In the genomic region with DNA sequence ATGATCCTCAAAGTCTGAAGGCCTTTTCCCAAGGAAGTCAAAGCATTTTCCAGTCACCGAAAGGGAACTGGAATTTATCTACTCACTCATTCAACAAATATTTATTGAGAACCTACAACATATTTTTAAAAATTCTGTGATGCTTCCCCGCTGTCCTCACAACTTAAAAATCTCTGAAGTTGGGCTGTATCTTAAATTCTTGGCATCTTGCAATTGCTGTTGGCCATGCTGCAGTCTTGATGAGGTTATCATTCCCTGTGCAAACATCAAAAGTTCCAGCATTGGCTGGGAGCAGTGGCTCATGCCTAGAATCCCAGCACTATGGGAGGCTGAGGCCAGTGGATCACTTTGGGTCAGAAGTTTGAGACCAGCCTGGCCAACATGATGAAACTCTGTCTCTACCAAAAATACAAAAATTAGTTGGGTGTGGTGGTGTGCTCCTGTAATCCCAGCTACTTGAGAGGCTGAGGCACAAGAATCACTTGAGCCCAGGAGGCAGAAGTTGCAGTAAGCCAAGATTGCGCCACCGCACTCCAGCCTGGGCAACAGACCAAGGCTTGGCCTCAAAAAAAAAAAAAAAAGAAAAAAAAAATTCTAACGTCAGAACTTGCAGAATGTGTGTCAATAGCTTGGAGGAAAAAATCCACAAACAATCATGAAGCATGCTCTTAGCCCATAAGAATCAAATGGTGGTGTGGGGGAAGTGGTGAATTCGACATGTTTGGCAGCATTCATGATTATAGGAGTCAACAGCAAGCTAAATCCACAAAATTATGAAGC, we compare ENCODE assay signal across 18 cellular contexts. TPM values are rescaled to one million over a fixed set of nuclear protein-coding genes. Genes with fewer than 3 reads are reported as not detected.
A peak's percentile ranks its signal among the peaks of the same experiment; 100 is the strongest.
DNase-seq lines count a peak whose midpoint lies in the region; ATAC-seq and TF ChIP-seq lines count a peak whose summit lies in the region.
"Had no signal": no experiment of that assay in that cellular context is flagged by ENCODE, and none has a peak within 500 bp of the region (broad histone marks: within the 10 kb centered on the region; RNA-seq: fewer than 3 reads in every experiment).

No MANE protein-coding gene starts in this region.

- H3K36me3 ChIP-seq in adrenal gland (replicated peaks in 1 of 2) (no peaks in the 10 kb centered on the region), upper lobe of right lung (no peaks in the 10 kb centered on the region)

- H3K4me3 ChIP-seq in adrenal gland: no peak overlapping the region
- no peak overlapping the region for H3K4me3 ChIP-seq in upper lobe of right lung
- H3K4me3 ChIP-seq: hepatocyte had no signal

- H3K27ac ChIP-seq in adrenal gland: no peak overlapping the region
- H3K27ac ChIP-seq in upper lobe of right lung: no peak overlapping the region
- H3K27ac ChIP-seq: hepatocyte had no signal

- 44 to 53% (median 50%) methylated on average over 6 of the region's 6 CpGs for WGBS in adrenal gland, 4 donors

- H3K27me3 Mint-ChIP-seq in activated CD4-positive, alpha-beta T cell treated with anti-CD3 and anti-CD28 coated beads, Interleukin-2, amount 10 ng/mL, durations not matched to agents 24 days and 14 days: peaks cover 28% of the 10 kb centered on the region
- peaks cover 43% of the 10 kb centered on the region for H3K27me3 Mint-ChIP-seq in T-helper 2 cell treated with Interferon-gamma antibody and Interleukin-4, amounts not matched to agents 5 μg/mL and 100 μg/mL, for 36 hours (ENCODE audit: low read depth)

- intact Hi-C loops in activated CD4-positive, alpha-beta T cell treated with anti-CD3 and anti-CD28 coated beads, Interleukin-2, amount 10 ng/mL, durations not matched to agents 24 days and 14 days (cut with micrococcal nuclease): no loop called here
- intact Hi-C loops in adrenal gland (cut with DNase I): loop anchor here (2.0 to 5.0 kb wide), 2 partner anchors 32 to 33 kb away; a partner anchor contains a TSS
- intact Hi-C loops in left ventricle myocardium superior (cut with micrococcal nuclease): no loop called here
- intact Hi-C loops in upper lobe of right lung (cut with DNase I): no loop called here

- H3K4me3 Mint-ChIP-seq in activated CD4-positive, alpha-beta T cell treated with anti-CD3 and anti-CD28 coated beads, Interleukin-2, amount 10 ng/mL, durations not matched to agents 24 days and 14 days: no peak overlapping the region
- no peak overlapping the region for H3K4me3 Mint-ChIP-seq in T-helper 2 cell treated with Interferon-gamma antibody and Interleukin-4, amounts not matched to agents 5 μg/mL and 100 μg/mL, for 36 hours

- no peaks in the 10 kb centered on the region for H3K36me3 Mint-ChIP-seq in activated CD4-positive, alpha-beta T cell treated with anti-CD3 and anti-CD28 coated beads, Interleukin-2, amount 10 ng/mL, durations not matched to agents 24 days and 14 days (ENCODE audit: low read depth)
- no peaks in the 10 kb centered on the region for H3K36me3 Mint-ChIP-seq in T-helper 2 cell treated with Interferon-gamma antibody and Interleukin-4, amounts not matched to agents 5 μg/mL and 100 μg/mL, for 36 hours (ENCODE audit: low read depth)
- H3K36me3 Mint-ChIP-seq: activated naive CD4-positive, alpha-beta T cell treated with anti-CD3 and anti-CD28 coated beads, Interleukin-2, amount 50 U/mL, for 72 hours had no signal

- H3K4me1 ChIP-seq in adrenal gland (replicated peaks in 1 of 2) (peaks cover 0 to 9% of the 10 kb centered on the region in 2 donors), upper lobe of right lung (peaks cover 6% of the 10 kb centered on the region)

- H3K27me3 ChIP-seq in adrenal gland (peaks cover 3% of the 10 kb centered on the region), upper lobe of right lung (no peaks in the 10 kb centered on the region)
- H3K27me3 ChIP-seq: hepatocyte had no signal

- TF ChIP-seq POLR2A in adrenal gland (IDR thresholded peaks at IDR 0.05): no peak

- no peaks in the 10 kb centered on the region for H3K9me3 Mint-ChIP-seq in activated CD4-positive, alpha-beta T cell treated with anti-CD3 and anti-CD28 coated beads, Interleukin-2, amount 10 ng/mL, durations not matched to agents 24 days and 14 days
- no peaks in the 10 kb centered on the region for H3K9me3 Mint-ChIP-seq in T-helper 2 cell treated with Interferon-gamma antibody and Interleukin-4, amounts not matched to agents 5 μg/mL and 100 μg/mL, for 36 hours
- H3K9me3 Mint-ChIP-seq: activated naive CD4-positive, alpha-beta T cell treated with anti-CD3 and anti-CD28 coated beads, Interleukin-2, amount 50 U/mL, for 72 hours had no signal

- TF ChIP-seq CTCF in adrenal gland (IDR thresholded peaks at IDR 0.05) (no peak), upper lobe of right lung (IDR thresholded peaks at IDR 0.05) (no peak)

- peak; percentile 28 for DNase-seq in activated CD4-positive, alpha-beta T cell treated with anti-CD3 and anti-CD28 coated beads, Interleukin-2, amount 10 ng/mL, durations not matched to agents 24 days and 14 days
- DNase-seq in activated CD4-positive, alpha-beta T cell treated with anti-CD3 and anti-CD28 coated beads, Interleukin-2, amount 50 U/mL, for 48 hours: no peak
- DNase-seq in adrenal gland: peak; percentile 58 to 85 (median 76)
- DNase-seq in left ventricle myocardium superior: peak; percentile 51
- peak; percentile 88 for DNase-seq in upper lobe of right lung
- no peak for DNase-seq in NCI-H1105 treated with DMSO at 0.1 percent for 48 hours (lab: John Stamatoyannopoulos, UW)
- no peak for DNase-seq in T-helper 2 cell treated with Interferon-gamma antibody and Interleukin-4, amounts not matched to agents 5 μg/mL and 100 μg/mL, for 36 hours (ENCODE audit: low spot score)
- no peak for DNase-seq in activated T-cell treated with anti-CD3 and anti-CD28 coated beads, Interleukin-2, amount 50 U/mL, for 48 hours
- DNase-seq: 8988T, dermis blood vessel endothelial cell, DMS153, NCI-H2171, T-helper 9 cell had no signal

- no peaks in the 10 kb centered on the region for H3K9me3 ChIP-seq in adrenal gland (replicated peaks in 1 of 3)
- no peaks in the 10 kb centered on the region for H3K9me3 ChIP-seq in upper lobe of right lung

- no peak overlapping the region for H3K27ac Mint-ChIP-seq in activated CD4-positive, alpha-beta T cell treated with anti-CD3 and anti-CD28 coated beads, Interleukin-2, amount 10 ng/mL, durations not matched to agents 24 days and 14 days
- H3K27ac Mint-ChIP-seq in T-helper 2 cell treated with Interferon-gamma antibody and Interleukin-4, amounts not matched to agents 5 μg/mL and 100 μg/mL, for 36 hours: no peak overlapping the region
- H3K27ac Mint-ChIP-seq: activated naive CD4-positive, alpha-beta T cell treated with anti-CD3 and anti-CD28 coated beads, Interleukin-2, amount 50 U/mL, for 72 hours; progenitor cell of endocrine pancreas had no signal

- no peak for ATAC-seq in left ventricle myocardium superior
- ATAC-seq in upper lobe of right lung: peak; percentile 48
- ATAC-seq: activated naive CD4-positive, alpha-beta T cell treated with anti-CD3 and anti-CD28 coated beads, Interleukin-2, amount 50 U/mL, for 72 hours; HCT116 had no signal

- peaks cover 17% of the 10 kb centered on the region for H3K4me1 Mint-ChIP-seq in activated CD4-positive, alpha-beta T cell treated with anti-CD3 and anti-CD28 coated beads, Interleukin-2, amount 10 ng/mL, durations not matched to agents 24 days and 14 days
- H3K4me1 Mint-ChIP-seq in T-helper 2 cell treated with Interferon-gamma antibody and Interleukin-4, amounts not matched to agents 5 μg/mL and 100 μg/mL, for 36 hours (ENCODE audit: low read depth): peaks cover 11% of the 10 kb centered on the region

RNA-seq across cellular contexts. Expression of a gene that starts 34.9 kb away (rescaled TPM):
- 0.05 TPM in 1 of 2 replicates, not detected in the other for total RNA-seq in activated CD4-positive, alpha-beta T cell treated with anti-CD3 and anti-CD28 coated beads, Interleukin-2, amount 10 ng/mL, durations not matched to agents 24 days and 14 days
- total RNA-seq in adrenal gland: under 1 TPM in 6 of 8 donors, not detected in 2; 0.04 to 0.61 (median 0.34) TPM
- polyA plus RNA-seq in adrenal gland: under 1 TPM in 2 of 3 donors, not detected in 1; 0.07 to 0.40 TPM
- not detected for total RNA-seq in left ventricle myocardium superior
- total RNA-seq in upper lobe of right lung: not detected
- total RNA-seq: activated naive CD4-positive, alpha-beta T cell treated with anti-CD3 and anti-CD28 coated beads, Interleukin-2, amount 50 U/mL, for 72 hours; dermis blood vessel endothelial cell; subcutaneous adipose tissue had no signal
- polyA plus RNA-seq: hepatocyte had no signal

RNA-seq across cellular contexts. Expression of a gene that starts 55.3 kb away (rescaled TPM):
- total RNA-seq in activated CD4-positive, alpha-beta T cell treated with anti-CD3 and anti-CD28 coated beads, Interleukin-2, amount 10 ng/mL, durations not matched to agents 24 days and 14 days: 0.12 TPM in 1 of 2 replicates, not detected in the other
- under 1 TPM in 5 of 8 donors, not detected in 3; 0.06 to 0.25 (median 0.13) TPM for total RNA-seq in adrenal gland
- polyA plus RNA-seq in adrenal gland: under 1 TPM; 0.04 to 0.20 (median 0.16) TPM
- 0.37 TPM for total RNA-seq in left ventricle myocardium superior
- total RNA-seq in upper lobe of right lung: 0.41 TPM
- total RNA-seq: dermis blood vessel endothelial cell, hepatocyte had no signal
- polyA plus RNA-seq: hepatocyte had no signal

Comparison
In these comparisons a context has a peak if more than half of its experiments do, and no peak if none do; other contexts are left out.
1. DNase-seq: peak in activated CD4-positive, alpha-beta T cell treated with anti-CD3 and anti-CD28 coated beads, Interleukin-2, amount 10 ng/mL, durations not matched to agents 24 days and 14 days (single experiment), adrenal gland (7 of 7), left ventricle myocardium superior (single experiment) and upper lobe of right lung (single experiment); none in activated CD4-positive, alpha-beta T cell treated with anti-CD3 and anti-CD28 coated beads, Interleukin-2, amount 50 U/mL, for 48 hours (0 of 2), NCI-H1105 treated with DMSO at 0.1 percent for 48 hours (single experiment), T-helper 2 cell treated with Interferon-gamma antibody and Interleukin-4, amounts not matched to agents 5 μg/mL and 100 μg/mL, for 36 hours (single experiment) and activated T-cell treated with anti-CD3 and anti-CD28 coated beads, Interleukin-2, amount 50 U/mL, for 48 hours (0 of 2).
2. intact Hi-C loops: an anchor here in adrenal gland (2.0 to 5.0 kb wide); none called in activated CD4-positive, alpha-beta T cell treated with anti-CD3 and anti-CD28 coated beads, Interleukin-2, amount 10 ng/mL, durations not matched to agents 24 days and 14 days, left ventricle myocardium superior and upper lobe of right lung.